In genomic region chr3:170062068-170062467, GRCh38 we compare ENCODE assay signal across 34 cellular contexts.
"Had no signal": no experiment of that assay in that cellular context is flagged by ENCODE, and none has a peak within 500 bp of the region (broad histone marks: within the 10 kb centered on the region; RNA-seq: fewer than 3 reads in every experiment).

No MANE protein-coding gene starts in this region.

- H3K36me3 ChIP-seq: adrenal gland, brain microvascular endothelial cell, breast epithelium, WERI-Rb-1 had no signal

- H3K27ac Mint-ChIP-seq: activated B cell treated with CpG ODN at 0.5 μM for 24 hours; activated CD4-positive, alpha-beta memory T cell treated with anti-CD3 and anti-CD28 coated beads for 36 hours; activated CD4-positive, alpha-beta T cell treated with anti-CD3 and anti-CD28 coated beads, Interleukin-2, amount 10 ng/mL, durations not matched to agents 24 days and 14 days; activated CD8-positive, alpha-beta T cell treated with anti-CD3 and anti-CD28 coated beads for 36 hours; activated naive CD4-positive, alpha-beta T cell treated with anti-CD3 and anti-CD28 coated beads, Interleukin-2, amount 50 U/mL, for 72 hours; activated naive CD8-positive, alpha-beta T cell treated with anti-CD3 and anti-CD28 coated beads for 36 hours; activated T-cell treated with anti-CD3 and anti-CD28 coated beads, Interleukin-2, amount 50 U/mL, for 24 hours; activated T-helper 2 cell treated with anti-CD3 and anti-CD28 coated beads, Interferon-gamma antibody, Interleukin-2, Interleukin-4, amounts not matched to agents 10 μg/mL and 5 μg/mL and 100 μg/mL, durations not matched to agents 14 hours and 24 hours and 36 hours; T-helper 1 cell treated with Interleukin-12 subunit alpha and Interleukin-12 subunit beta and Interleukin-4 antibody, amounts not matched to agents 30 μg/mL and 1 μg/mL, for 36 hours; T-helper 2 cell treated with Interferon-gamma antibody and Interleukin-4, amounts not matched to agents 5 μg/mL and 100 μg/mL, for 36 hours had no signal

- H3K9me3 ChIP-seq: adrenal gland, body of pancreas, breast epithelium had no signal

- H3K27me3 Mint-ChIP-seq: activated B cell treated with CpG ODN at 0.5 μM for 24 hours; activated CD4-positive, alpha-beta memory T cell treated with anti-CD3 and anti-CD28 coated beads for 36 hours; activated CD4-positive, alpha-beta T cell treated with anti-CD3 and anti-CD28 coated beads, Interleukin-2, amount 10 ng/mL, durations not matched to agents 24 days and 14 days; activated CD8-positive, alpha-beta T cell treated with anti-CD3 and anti-CD28 coated beads for 36 hours; activated naive CD8-positive, alpha-beta T cell treated with anti-CD3 and anti-CD28 coated beads for 36 hours; activated T-cell treated with anti-CD3 and anti-CD28 coated beads, Interleukin-2, amount 50 U/mL, for 24 hours had no signal

- H3K4me3 Mint-ChIP-seq: activated B cell treated with CpG ODN at 0.5 μM for 24 hours; activated CD4-positive, alpha-beta memory T cell treated with anti-CD3 and anti-CD28 coated beads for 36 hours; activated CD4-positive, alpha-beta T cell treated with anti-CD3 and anti-CD28 coated beads, Interleukin-2, amount 10 ng/mL, durations not matched to agents 24 days and 14 days; activated CD8-positive, alpha-beta T cell treated with anti-CD3 and anti-CD28 coated beads for 36 hours; activated naive CD8-positive, alpha-beta T cell treated with anti-CD3 and anti-CD28 coated beads for 36 hours; activated T-cell treated with anti-CD3 and anti-CD28 coated beads, Interleukin-2, amount 50 U/mL, for 24 hours; T-helper 1 cell treated with Interleukin-12 subunit alpha and Interleukin-12 subunit beta and Interleukin-4 antibody, amounts not matched to agents 30 μg/mL and 1 μg/mL, for 36 hours; T-helper 2 cell treated with Interferon-gamma antibody and Interleukin-4, amounts not matched to agents 5 μg/mL and 100 μg/mL, for 36 hours had no signal

- H3K27ac ChIP-seq: adrenal gland, body of pancreas, brain microvascular endothelial cell, breast epithelium, WERI-Rb-1 had no signal

- H3K9me3 Mint-ChIP-seq: activated B cell treated with CpG ODN at 0.5 μM for 24 hours; activated CD4-positive, alpha-beta memory T cell treated with anti-CD3 and anti-CD28 coated beads for 36 hours; activated CD4-positive, alpha-beta T cell treated with anti-CD3 and anti-CD28 coated beads, Interleukin-2, amount 10 ng/mL, durations not matched to agents 24 days and 14 days; activated CD8-positive, alpha-beta T cell treated with anti-CD3 and anti-CD28 coated beads for 36 hours; activated naive CD8-positive, alpha-beta T cell treated with anti-CD3 and anti-CD28 coated beads for 36 hours; activated T-cell treated with anti-CD3 and anti-CD28 coated beads, Interleukin-2, amount 50 U/mL, for 24 hours; activated T-helper 2 cell treated with anti-CD3 and anti-CD28 coated beads, Interferon-gamma antibody, Interleukin-2, Interleukin-4, amounts not matched to agents 10 μg/mL and 5 μg/mL and 100 μg/mL, durations not matched to agents 14 hours and 24 hours and 36 hours; T-helper 1 cell treated with Interleukin-12 subunit alpha and Interleukin-12 subunit beta and Interleukin-4 antibody, amounts not matched to agents 30 μg/mL and 1 μg/mL, for 36 hours; T-helper 2 cell treated with Interferon-gamma antibody and Interleukin-4, amounts not matched to agents 5 μg/mL and 100 μg/mL, for 36 hours had no signal

- H3K4me1 ChIP-seq: adrenal gland, breast epithelium had no signal

- DNase-seq: activated B cell treated with CpG ODN at 0.5 μM for 24 hours; activated CD4-positive, alpha-beta memory T cell treated with anti-CD3 and anti-CD28 coated beads for 36 hours; activated CD4-positive, alpha-beta T cell treated with anti-CD3 and anti-CD28 coated beads for 4 hours; activated CD4-positive, alpha-beta T cell treated with anti-CD3 and anti-CD28 coated beads, Interleukin-2, amount 10 ng/mL, durations not matched to agents 24 days and 14 days; activated CD4-positive, alpha-beta T cell treated with anti-CD3 and anti-CD28 coated beads, Interleukin-2, amount 50 U/mL, for 1 hour; activated CD4-positive, alpha-beta T cell treated with anti-CD3 and anti-CD28 coated beads, Interleukin-2, amount 50 U/mL, for 4 hours; activated CD4-positive, CD25-positive, alpha-beta regulatory T cell treated with anti-CD3 and anti-CD28 coated beads, Interleukin-2, amount 50 U/mL, for 72 hours; activated CD8-positive, alpha-beta memory T cell treated with anti-CD3 and anti-CD28 coated beads, Interleukin-2, amount 50 U/mL, for 4 hours; activated effector memory CD4-positive, alpha-beta T cell treated with Interleukin-2 at 50 U/mL for 16 hours; activated gamma-delta T cell; activated naive CD4-positive, alpha-beta T cell treated with anti-CD3 and anti-CD28 coated beads, Interleukin-2, amount 50 U/mL, for 16 hours; activated naive CD4-positive, alpha-beta T cell treated with Interleukin-2 at 50 U/mL for 16 hours; activated naive CD8-positive, alpha-beta T cell treated with anti-CD3 and anti-CD28 coated beads for 36 hours; activated T-cell treated with anti-CD3 and anti-CD28 coated beads for 4 hours; activated T-cell treated with anti-CD3 and anti-CD28 coated beads, Interleukin-2, amount 50 U/mL, for 24 hours; activated T-cell treated with anti-CD3 and anti-CD28 coated beads, Interleukin-2, amount 50 U/mL, for 48 hours; adrenal gland; amniotic stem cell; aorta; body of pancreas; brain microvascular endothelial cell; central memory CD4-positive, alpha-beta T cell; T-helper 1 cell; T-helper 2 cell; T-helper 9 cell; WERI-Rb-1 had no signal

- H3K27me3 ChIP-seq: adrenal gland, body of pancreas, brain microvascular endothelial cell, breast epithelium had no signal

- ATAC-seq: activated CD8-positive, alpha-beta T cell treated with anti-CD3 and anti-CD28 coated beads for 36 hours; activated naive CD4-positive, alpha-beta T cell treated with anti-CD3 and anti-CD28 coated beads, Interleukin-2, amount 50 U/mL, for 72 hours; body of pancreas had no signal

- FAIRE-seq: astrocyte, TTC549 had no signal

- H3K4me3 ChIP-seq: adrenal gland, body of pancreas, breast epithelium had no signal
